11 cellular contexts compared by ENCODE assay signal in genomic region chr7:29884399-29885272, GRCh38.
DNase-seq lines count a peak whose midpoint lies in the region; ATAC-seq and TF ChIP-seq lines count a peak whose summit lies in the region.
"Had no signal": no experiment of that assay in that cellular context is flagged by ENCODE, and none has a peak within 500 bp of the region (broad histone marks: within the 10 kb centered on the region; RNA-seq: fewer than 3 reads in every experiment).

No MANE protein-coding gene starts in this region.

- peak; percentile 47 for TF ChIP-seq CTCF in H9 (conservative IDR thresholded peaks at IDR 0.05)
- peak; percentile 36 for TF ChIP-seq CTCF in foreskin keratinocyte (conservative IDR thresholded peaks at IDR 0.05)

- no peaks in the 10 kb centered on the region for H3K36me3 ChIP-seq in rectal smooth muscle tissue (ENCODE audit: control insufficient read depth, insufficient read depth, low read length)

- H3K4me2 ChIP-seq in H9 (ENCODE audit: insufficient read depth, insufficient read length, low read length), result peak overlapping the region; percentile 59

- peaks cover 4% of the 10 kb centered on the region; the same call in 1 of the 2 replicates for H3K4me1 ChIP-seq in H9 (ENCODE audit: insufficient read depth, low read length)
- H3K4me1 ChIP-seq in foreskin keratinocyte, result no peaks in the 10 kb centered on the region
- H3K4me1 ChIP-seq in rectal smooth muscle tissue (ENCODE audit: control insufficient read depth, insufficient read depth, low read length), result no peaks in the 10 kb centered on the region

- H3K23me2 ChIP-seq in H9 (ENCODE audit: insufficient read length, low read depth, low read length, poor library complexity, severe bottlenecking), result no peaks in the 10 kb centered on the region

- H3K9ac ChIP-seq in H9 (ENCODE audit: extremely low read depth, insufficient read length, low read length) (peak overlapping the region; percentile 9), rectal smooth muscle tissue (ENCODE audit: low read length) (no peak overlapping the region)

- no peak overlapping the region for H2AFZ ChIP-seq in H9 (ENCODE audit: low read length)

- H3K14ac ChIP-seq in H9 (ENCODE audit: insufficient read depth, low read length), result no peak overlapping the region

- H3K27me3 ChIP-seq in H9 (ENCODE audit: insufficient read depth, low read length), result no peaks in the 10 kb centered on the region
- H3K27me3 ChIP-seq in foreskin keratinocyte, result no peaks in the 10 kb centered on the region
- peaks cover 1% of the 10 kb centered on the region for H3K27me3 ChIP-seq in rectal smooth muscle tissue (ENCODE audit: control insufficient read depth, insufficient read depth, low read length)

- no peak overlapping the region for H2BK20ac ChIP-seq in H9 (ENCODE audit: low read depth, low read length, poor library complexity, severe bottlenecking)

- no peaks in the 10 kb centered on the region for H4K20me1 ChIP-seq in H9 (ENCODE audit: control insufficient read depth, insufficient read depth, insufficient read length)

- no peak overlapping the region for H2AK5ac ChIP-seq in H9 (ENCODE audit: insufficient read length, low read length)

- H4K5ac ChIP-seq in H9 (ENCODE audit: insufficient read length, low read depth, low read length), result no peak overlapping the region

- no peaks in the 10 kb centered on the region for H3K9me3 Mint-ChIP-seq in H9
- H3K9me3 Mint-ChIP-seq: T-helper 1 cell treated with Interleukin-12 subunit alpha and Interleukin-12 subunit beta and Interleukin-4 antibody, amounts not matched to agents 30 μg/mL and 1 μg/mL, for 36 hours had no signal

- H3K79me2 ChIP-seq in H9 (ENCODE audit: insufficient read depth, low read length), result no peaks in the 10 kb centered on the region

- no peak overlapping the region for H3K18ac ChIP-seq in H9 (ENCODE audit: insufficient read length, low read depth, low read length)

- no peak overlapping the region for H2BK12ac ChIP-seq in H9 (ENCODE audit: insufficient read length, low read depth, low read length)

- no peak overlapping the region for H2BK120ac ChIP-seq in H9 (ENCODE audit: low read depth, low read length, poor library complexity, severe bottlenecking)

- H3K4me1 Mint-ChIP-seq in H9, result peaks cover 28 to 33% of the 10 kb centered on the region in 2 experiments

- H2BK5ac ChIP-seq in H9 (ENCODE audit: insufficient read length, low read length), result no peak overlapping the region

- H3K23ac ChIP-seq in H9 (ENCODE audit: insufficient read length, low read depth, low read length), result no peak overlapping the region

- H3K27ac ChIP-seq in H9 (ENCODE audit: insufficient read length, low read depth, low read length), result no peak overlapping the region
- no peak overlapping the region for H3K27ac ChIP-seq in foreskin keratinocyte
- H3K27ac ChIP-seq in rectal smooth muscle tissue (ENCODE audit: low read depth, low read length), result no peak overlapping the region

- H3K79me1 ChIP-seq in H9 (ENCODE audit: insufficient read depth, low read depth, low read length, poor library complexity, severe bottlenecking), result no peaks in the 10 kb centered on the region

- H3K4me3 Mint-ChIP-seq in H9, result peak overlapping the region; percentile 76 to 84
- H3K4me3 Mint-ChIP-seq: T-helper 1 cell treated with Interleukin-12 subunit alpha and Interleukin-12 subunit beta and Interleukin-4 antibody, amounts not matched to agents 30 μg/mL and 1 μg/mL, for 36 hours had no signal

- no peaks in the 10 kb centered on the region for H3K9me3 ChIP-seq in H9 (ENCODE audit: control insufficient read depth, low read depth, low read length)

- H3T11ph ChIP-seq in H9 (ENCODE audit: low read length), result no peak overlapping the region

- WGBS in H9 (ENCODE audit: extremely low coverage, insufficient read length, low lambda C conversion rate), result no CpG with 5 or more reads among the region's 28 CpGs

- peak; percentile 80 for ATAC-seq in foreskin keratinocyte
- no peak for ATAC-seq in GM18907 (IDR thresholded peaks at IDR 0.05; ENCODE audit: unreplicated experiment)

- H2BK15ac ChIP-seq in H9 (ENCODE audit: low read depth, low read length), result no peak overlapping the region

- no peak overlapping the region for H3K56ac ChIP-seq in H9 (ENCODE audit: insufficient read length, low read depth, low read length)

- H4K91ac ChIP-seq in H9 (ENCODE audit: insufficient read length, low read depth, low read length), result no peak overlapping the region

- peaks cover 0 to 17% (median 12%) of the 10 kb centered on the region in 3 experiments; a peak in 5 of 7 replicates for H3K36me3 Mint-ChIP-seq in H9 (ENCODE audit: insufficient read depth in 1 of 3, low read depth in 3 of 3)

- H4K8ac ChIP-seq in H9 (replicated peaks; ENCODE audit: insufficient read length, low read depth, low read length), result no peak overlapping the region

- H3K27me3 Mint-ChIP-seq in H9 (ENCODE audit: low read depth), result no peaks in the 10 kb centered on the region

- DNase-seq in H9 (peak; percentile 79), NCI-H748 (lab: John Stamatoyannopoulos, UW; ENCODE audit: unreplicated experiment) (peak; percentile 84), foreskin keratinocyte (peak in 1 of 2 donors; percentile 22), inferior parietal cortex (ENCODE audit: extremely low spot score) (no peak), OCI-M1 (lab: John Stamatoyannopoulos, UW) (no peak)
- DNase-seq in stimulated activated CD8-positive, alpha-beta memory T cell treated with anti-CD3 and anti-CD28 coated beads, Interleukin-4, amount 100 ng/mL, for 48 hours, result no peak
- DNase-seq: GDM1, IMR-90 had no signal

- H3K27ac Mint-ChIP-seq in H9, result peak overlapping the region; percentile 46 to 77 (median 59); a peak in 6 of 7 replicates
- H3K27ac Mint-ChIP-seq: T-helper 1 cell treated with Interleukin-12 subunit alpha and Interleukin-12 subunit beta and Interleukin-4 antibody, amounts not matched to agents 30 μg/mL and 1 μg/mL, for 36 hours had no signal

- peak overlapping the region; percentile 9 for H3K4me3 ChIP-seq in rectal smooth muscle tissue (ENCODE audit: low read length)

- H3K4ac ChIP-seq in H9 (ENCODE audit: low read depth, low read length), result no peak overlapping the region

Comparison
In these comparisons a context has a peak if more than half of its experiments do, and no peak if none do; other contexts are left out.
1. DNase-seq: peak in H9 (single experiment) and NCI-H748 (single experiment); none in inferior parietal cortex (single experiment), stimulated activated CD8-positive, alpha-beta memory T cell treated with anti-CD3 and anti-CD28 coated beads, Interleukin-4, amount 100 ng/mL, for 48 hours (single experiment) and OCI-M1 (single experiment).